8 cellular contexts compared by ENCODE assay signal in the genomic region with DNA sequence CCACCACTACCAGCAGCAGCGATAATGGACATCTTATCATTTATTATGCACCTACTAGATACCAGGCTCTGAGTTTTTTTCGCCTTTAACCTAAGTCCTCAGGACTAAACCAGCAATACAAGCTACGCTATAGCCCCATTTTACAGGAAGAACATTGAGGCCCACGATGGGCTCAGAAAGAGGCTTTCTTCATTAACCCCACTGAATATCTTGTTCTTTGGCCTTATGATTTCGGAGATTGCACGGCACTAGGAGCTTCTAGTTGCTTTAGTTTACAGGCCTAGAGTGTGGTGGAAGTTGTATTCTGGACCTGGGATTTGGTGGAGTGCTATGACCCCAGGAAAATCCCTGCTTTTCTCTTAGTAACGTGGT. TPM values are rescaled to one million over a fixed set of nuclear protein-coding genes. Genes with fewer than 3 reads are reported as not detected.
DNase-seq lines count a peak whose midpoint lies in the region; ATAC-seq, FAIRE-seq and TF ChIP-seq lines count a peak whose summit lies in the region.

No MANE protein-coding gene starts in this region.

- no peaks in the 10 kb centered on the region; the same call in 2 of the 3 replicates for H3K9me3 Mint-ChIP-seq in GM23338
- H3K9me3 Mint-ChIP-seq in WTC11, result no peaks in the 10 kb centered on the region

- no peaks in the 10 kb centered on the region for H3K9me2 ChIP-seq in GM23338 (ENCODE audit: insufficient read depth)

- no peaks in the 10 kb centered on the region for H3K36me3 ChIP-seq in GM23338 (ENCODE audit: insufficient read depth)
- H3K36me3 ChIP-seq in skeletal muscle satellite cell (ENCODE audit: insufficient read depth, low read length), result no peaks in the 10 kb centered on the region

- TF ChIP-seq CTCF in GM23338 (conservative IDR thresholded peaks at IDR 0.05; ENCODE audit: low read depth in 2 of 2) (no peak), WTC11 (IDR thresholded peaks at IDR 0.05) (no peak), omental fat pad (IDR thresholded peaks at IDR 0.05) (no peak)

- H3K27ac ChIP-seq in GM23338 (ENCODE audit: low read depth) (no peak overlapping the region), right cardiac atrium (ENCODE audit: low read length) (no peak overlapping the region)

- H3K4me3 Mint-ChIP-seq in GM23338 (peak overlapping the region; percentile 80), WTC11 (peak overlapping the region; percentile 79)

- H3K9me3 ChIP-seq in right cardiac atrium (ENCODE audit: control insufficient read depth, low read length), result no peaks in the 10 kb centered on the region
- no peaks in the 10 kb centered on the region for H3K9me3 ChIP-seq in skeletal muscle satellite cell (replicated peaks; ENCODE audit: low read length)

- H3K4me2 ChIP-seq in GM23338 (peak overlapping the region; percentile 98), skeletal muscle satellite cell (ENCODE audit: low read length) (peak overlapping the region; percentile 74)

- CTCF ChIA-PET in WTC11 (lab: Charles Lee), result interaction anchor here (1.2 to 8.0 kb wide), 2 partner anchors 12 to 99 kb away, joined by 3 to 79 read pairs; no protein-coding TSS in a partner anchor

- H3K4me1 Mint-ChIP-seq in GM23338 (peaks cover 44% of the 10 kb centered on the region), WTC11 (peaks cover 45% of the 10 kb centered on the region)

- H3K4me3 ChIP-seq in GM23338, result peak overlapping the region; percentile 98
- peak overlapping the region; percentile 83 for H3K4me3 ChIP-seq in right cardiac atrium (ENCODE audit: low read length)
- peak overlapping the region; percentile 98 for H3K4me3 ChIP-seq in skeletal muscle satellite cell (ENCODE audit: low read length)

- 55% methylated on average over 7 of the region's 7 CpGs for WGBS in right cardiac atrium

- no peak for FAIRE-seq in urothelium cell line (lab: Jason Lieb, UNC)

- ATAC-seq in GM23338, result no peak
- no peak for ATAC-seq in WTC11
- ATAC-seq in right cardiac atrium, result no peak
- ATAC-seq in omental fat pad (ENCODE audit: low FRiP score), result no peak

- H4K20me1 ChIP-seq in GM23338 (replicated peaks; ENCODE audit: insufficient read depth), result peaks cover 49% of the 10 kb centered on the region

- H3K27me3 Mint-ChIP-seq in GM23338 (ENCODE audit: insufficient read depth, low read depth, poor library complexity) (peaks cover 15% of the 10 kb centered on the region), WTC11 (ENCODE audit: low read depth) (no peaks in the 10 kb centered on the region; the same call in 1 of the 2 replicates)

- no peaks in the 10 kb centered on the region for H3K27me3 ChIP-seq in GM23338 (ENCODE audit: insufficient read depth)
- H3K27me3 ChIP-seq in right cardiac atrium (ENCODE audit: control insufficient read depth, insufficient read depth), result no peaks in the 10 kb centered on the region
- no peaks in the 10 kb centered on the region for H3K27me3 ChIP-seq in skeletal muscle satellite cell (ENCODE audit: control insufficient read depth, insufficient read depth, low read length)

- POLR2A ChIA-PET in WTC11 (lab: Charles Lee), result interaction anchor here (0.5 to 2.7 kb wide), 3 partner anchors 12 to 68 kb away, joined by 5 to 19 read pairs (median 7); a partner anchor contains a TSS

- peaks cover 10% of the 10 kb centered on the region; the same call in 1 of the 2 replicates for H3F3A ChIP-seq in GM23338 (replicated peaks; ENCODE audit: low read depth)

- peak overlapping the region; percentile 95 for H3K9ac ChIP-seq in skeletal muscle satellite cell (ENCODE audit: low read depth, low read length)

- H2AFZ ChIP-seq in GM23338, result no peak overlapping the region

- H3K36me3 Mint-ChIP-seq in GM23338 (ENCODE audit: low read depth) (peaks cover 21% of the 10 kb centered on the region), WTC11 (peaks cover 3% of the 10 kb centered on the region; the same call in 1 of the 2 replicates)

- H3K79me2 ChIP-seq in GM23338 (replicated peaks; ENCODE audit: insufficient read depth), result peaks cover 58% of the 10 kb centered on the region

- DNase-seq in GM23338 (ENCODE audit: low spot score), result no peak
- DNase-seq in WTC11 (ENCODE audit: low spot score), result no peak
- no peak for DNase-seq in right cardiac atrium
- no peak for DNase-seq in GM19238 (ENCODE audit: insufficient read length, low spot score)
- no peak for DNase-seq in Ammon's horn (ENCODE audit: low spot score)
- no peak for DNase-seq in omental fat pad (ENCODE audit: low spot score)
- DNase-seq in urothelium cell line (ENCODE audit: low spot score), result no peak

- intact Hi-C loops in right cardiac atrium (cut with DNase I), result no loop called here

- peak overlapping the region; percentile 17; the same call in 1 of the 2 replicates for H3K27ac Mint-ChIP-seq in GM23338
- H3K27ac Mint-ChIP-seq in WTC11, result peak overlapping the region; percentile 33; the same call in 1 of the 2 replicates

- H3K4me1 ChIP-seq in GM23338 (ENCODE audit: insufficient read depth) (peaks cover 56% of the 10 kb centered on the region), right cardiac atrium (ENCODE audit: control insufficient read depth, insufficient read depth, low read length) (peaks cover 7% of the 10 kb centered on the region), skeletal muscle satellite cell (ENCODE audit: control insufficient read depth, insufficient read depth, low read length) (peaks cover 17% of the 10 kb centered on the region)

TF ChIP-seq in GM23338, 12 proteins besides CTCF, POLR2A, EP300 and RAD21 (continues in another document):
- TF ChIP-seq ZNF331 (CRISPR knock-in tag; IDR thresholded peaks at IDR 0.05; ENCODE audit: low read depth) (no peak), POLR2AphosphoS5 (IDR thresholded peaks at IDR 0.05; ENCODE audit: low read depth) (no peak), ZNF114 (CRISPR knock-in tag; IDR thresholded peaks at IDR 0.05) (no peak)

TF ChIP-seq in WTC11, 78 proteins besides CTCF, POLR2A, EP300 and RAD21:
- peak; percentile 82 for TF ChIP-seq GTF2I (CRISPR knock-in tag; conservative IDR thresholded peaks at IDR 0.05)
- no peak for TF ChIP-seq NR2C2 (CRISPR knock-in tag; IDR thresholded peaks at IDR 0.05)

RNA-seq across cellular contexts. Expression of a gene that starts 1.5 kb away (rescaled TPM):
- 43.6 and 52.1 TPM in 2 replicates for total RNA-seq in GM23338 (2014; rRNA removed; shearing (Covaris generic))
- polyA plus RNA-seq in GM23338 (2016; fragmentation: Nextera tagmentation; extraction: Ambion mirVana) (20.8 and 22.8 TPM in 2 replicates), right cardiac atrium (3.1 TPM)
- total RNA-seq in WTC11 (2021) (22.3 to 38.1 TPM (median 23.3 TPM) in 3 replicates), right cardiac atrium (1 to 10 TPM; 3.4 to 3.8 (median 3.6) TPM), omental fat pad (10 to 100 TPM; 13.2 to 20.4 (median 13.8) TPM)
- 26.0 and 33.7 TPM in 2 replicates for total RNA-seq in skeletal muscle satellite cell (2012; rRNA removed)

RNA-seq across cellular contexts. Expression of a gene that starts 24.9 kb away (rescaled TPM):
- total RNA-seq in GM23338 (2014; rRNA removed; shearing (Covaris generic)), result 230 and 282 TPM in 2 replicates
- polyA plus RNA-seq in GM23338 (2016; fragmentation: Nextera tagmentation; extraction: Ambion mirVana), result 1,325 and 1,405 TPM in 2 replicates
- 201 to 245 TPM (median 228 TPM) in 3 replicates for total RNA-seq in WTC11 (2021)
- total RNA-seq in right cardiac atrium, result 100 to 1,000 TPM; 244 to 514 (median 404) TPM
- polyA plus RNA-seq in right cardiac atrium, result 1,557 TPM
- total RNA-seq in skeletal muscle satellite cell (2012; rRNA removed), result 71.9 and 108 TPM in 2 replicates
- 100 to 1,000 TPM in 2 of 4 donors, 10 to 100 TPM in 2; 92.5 to 149 (median 107) TPM for total RNA-seq in omental fat pad

RNA-seq across cellular contexts. Expression of a gene that starts 28.0 kb away (rescaled TPM):
- 67.3 and 71.0 TPM in 2 replicates for total RNA-seq in GM23338 (2014; rRNA removed; shearing (Covaris generic))
- 208 and 210 TPM in 2 replicates for polyA plus RNA-seq in GM23338 (2016; fragmentation: Nextera tagmentation; extraction: Ambion mirVana)
- total RNA-seq in WTC11 (2021), result 108 to 112 TPM (median 110 TPM) in 3 replicates
- total RNA-seq in right cardiac atrium, result 10 to 100 TPM; 63.4 to 71.6 (median 64.1) TPM
- polyA plus RNA-seq in right cardiac atrium, result 78.3 TPM
- total RNA-seq in skeletal muscle satellite cell (2012; rRNA removed), result 60.9 and 61.9 TPM in 2 replicates
- 10 to 100 TPM; 48.3 to 72.2 (median 64.1) TPM for total RNA-seq in omental fat pad
